ENCODE assay signal across 8 cellular contexts in genomic region chr1:61049850-61050540, GRCh38. TPM values are rescaled to one million over a fixed set of nuclear protein-coding genes. Genes with fewer than 3 reads are reported as not detected.
A peak's percentile ranks its signal among the peaks of the same experiment; 100 is the strongest.
DNase-seq lines count a peak whose midpoint lies in the region; ATAC-seq and TF ChIP-seq lines count a peak whose summit lies in the region.

No MANE protein-coding gene starts in this region.

- peak overlapping the region; percentile 74 for H3K4me3 ChIP-seq in HUES48 (ENCODE audit: low read depth, low read length)
- no peak overlapping the region for H3K4me3 ChIP-seq in OCI-LY3 (ENCODE audit: low read length)

- no peak overlapping the region for H3K27ac ChIP-seq in HUES48 (ENCODE audit: low read depth, low read length)
- no peak overlapping the region for H3K27ac ChIP-seq in OCI-LY3 (ENCODE audit: low read length)

- no peak overlapping the region for H3K27ac Mint-ChIP-seq in CD14-positive monocyte

- peak overlapping the region; percentile 81 to 84 for H3K4me3 Mint-ChIP-seq in CD14-positive monocyte

- TF ChIP-seq CTCF in CD14-positive monocyte (IDR thresholded peaks at IDR 0.05) = peak; percentile 93
- TF ChIP-seq CTCF in OCI-LY3 (IDR thresholded peaks at IDR 0.05; ENCODE audit: low read depth, low read length) = peak; percentile 14; the same call in 1 of the 2 replicates

- intact Hi-C loops in CD14-positive monocyte (cut with micrococcal nuclease) = loop anchor here (5.0 kb wide), 4 partner anchors 32 to 802 kb away; partner anchors contain the start of gene NFIA (in 1 of the 2)

- H3K27me3 Mint-ChIP-seq in CD14-positive monocyte (ENCODE audit: low read depth in 3 of 3) = peaks cover 38 to 46% (median 40%) of the 10 kb centered on the region in 3 donors

- no peak overlapping the region for H3K9ac ChIP-seq in HUES48 (ENCODE audit: low read depth, low read length)
- H3K9ac ChIP-seq in OCI-LY3 (ENCODE audit: low read length) = no peak overlapping the region

- H3K79me2 ChIP-seq in OCI-LY3 (ENCODE audit: low read length) = no peaks in the 10 kb centered on the region

- H3K4me2 ChIP-seq in OCI-LY3 (ENCODE audit: low read length) = no peak overlapping the region

- H3K9me3 ChIP-seq in HUES48 (ENCODE audit: control insufficient read depth, insufficient read depth, low read length) = no peaks in the 10 kb centered on the region
- no peaks in the 10 kb centered on the region for H3K9me3 ChIP-seq in OCI-LY3 (ENCODE audit: insufficient read depth, low read length)

- peaks cover 0 to 9% (median 5%) of the 10 kb centered on the region in 7 donors for H3K9me3 Mint-ChIP-seq in CD14-positive monocyte

- peaks cover 13 to 20% of the 10 kb centered on the region in 2 donors for H3K36me3 Mint-ChIP-seq in CD14-positive monocyte

- DNase-seq in CD14-positive monocyte (ENCODE audit: low spot score) (peak; percentile 83), activated T-cell treated with anti-CD3 and anti-CD28 coated beads for 48 hours (ENCODE audit: low read depth) (peak; percentile 85), erythroblast (lab: John Stamatoyannopoulos, UW) (peak; percentile 95 to 97), mucosa of gallbladder (ENCODE audit: low spot score) (peak; percentile 94)
- peak; percentile 81 to 82 for DNase-seq in stimulated activated CD8-positive, alpha-beta memory T cell treated with anti-CD3 and anti-CD28 coated beads, Interleukin-4, amount 100 ng/mL, for 1 hour (ENCODE audit: low read depth in 2 of 2, low spot score in 1 of 2)

- peaks cover 40% of the 10 kb centered on the region for H3K4me1 Mint-ChIP-seq in CD14-positive monocyte

- H2AFZ ChIP-seq in OCI-LY3 (ENCODE audit: low read depth, low read length) = no peak overlapping the region

- TF ChIP-seq POLR2A in erythroblast (IDR thresholded peaks at IDR 0.05; ENCODE audit: low read length) = peak; percentile 51

- H3K4me1 ChIP-seq in HUES48 (ENCODE audit: control insufficient read depth, insufficient read depth, low read length) (peaks cover 41% of the 10 kb centered on the region), OCI-LY3 (ENCODE audit: low read length) (no peaks in the 10 kb centered on the region)

- H3K27me3 ChIP-seq in HUES48 (ENCODE audit: control insufficient read depth, insufficient read depth, low read length) (peaks cover 59% of the 10 kb centered on the region), OCI-LY3 (ENCODE audit: low read depth, low read length) (no peaks in the 10 kb centered on the region)

- no peaks in the 10 kb centered on the region for H3K36me3 ChIP-seq in HUES48 (ENCODE audit: control insufficient read depth, insufficient read depth, low read length)
- no peaks in the 10 kb centered on the region for H3K36me3 ChIP-seq in OCI-LY3 (replicated peaks; ENCODE audit: low read depth, low read length)

- peak; percentile 38 for ATAC-seq in GM19468 (IDR thresholded peaks at IDR 0.05; ENCODE audit: extremely low read depth, unreplicated experiment)

- no peaks in the 10 kb centered on the region for H4K20me1 ChIP-seq in OCI-LY3 (ENCODE audit: insufficient read depth, low read length)

RNA-seq across cellular contexts. Expression of gene NFIA, which starts 32.4 kb away (rescaled TPM):
- 1 to 10 TPM; 1.4 to 5.3 TPM for polyA plus RNA-seq in CD14-positive monocyte
- total RNA-seq in mucosa of gallbladder = 82.8 TPM
